22 cellular contexts compared by ENCODE assay signal in genomic region chr11:64890084-64890944, GRCh38. TPM values are rescaled to one million over a fixed set of nuclear protein-coding genes. Genes with fewer than 3 reads are reported as not detected.
DNase-seq lines count a peak whose midpoint lies in the region; FAIRE-seq and TF ChIP-seq lines count a peak whose summit lies in the region.
"Had no signal": no experiment of that assay in that cellular context is flagged by ENCODE, and none has a peak within 500 bp of the region (broad histone marks: within the 10 kb centered on the region; RNA-seq: fewer than 3 reads in every experiment).

No MANE protein-coding gene starts in this region.

- DNase-seq in ELF-1 (ENCODE audit: low read depth, low spot score) = peak; percentile 27
- peak; percentile 71 for DNase-seq in NCI-H446 treated with DMSO at 0.1 percent for 48 hours (lab: John Stamatoyannopoulos, UW)
- DNase-seq in epithelial cell of proximal tubule (ENCODE audit: low read depth) = no peak
- DNase-seq in small intestine = peak; percentile 45
- DNase-seq in midbrain (lab: John Stamatoyannopoulos, UW) = no peak
- DNase-seq in MG63 = no peak
- DNase-seq in activated CD4-positive, alpha-beta T cell treated with anti-CD3 and anti-CD28 coated beads, Interleukin-2, amount 10 ng/mL, durations not matched to agents 7 days and 5 days = no peak
- DNase-seq: amygdala; CD4-positive, alpha-beta memory T cell; gastrocnemius medialis; natural killer cell; NCI-H1436; thyroid gland had no signal

- no peak overlapping the region for H3K27ac Mint-ChIP-seq in activated CD4-positive, alpha-beta T cell treated with anti-CD3 and anti-CD28 coated beads, Interleukin-2, amount 10 ng/mL, durations not matched to agents 7 days and 5 days
- H3K27ac Mint-ChIP-seq: memory B cell; natural killer cell; stimulated activated effector memory CD8-positive, alpha-beta T cell treated with anti-CD3 and anti-CD28 coated beads, Interleukin-12 subunit alpha, Interleukin-12 subunit beta, amount 100 ng/mL, for 72 hours; T-helper 1 cell treated with Interleukin-12 subunit alpha and Interleukin-12 subunit beta and Interleukin-4 antibody, amounts not matched to agents 30 μg/mL and 1 μg/mL, for 36 hours had no signal

- WGBS in small intestine, 3 donors = 26 to 59% (median 39%) methylated on average over 10 of the region's 10 CpGs

- H3K4me1 ChIP-seq in small intestine (ENCODE audit: control insufficient read depth in 2 of 2, insufficient read depth in 1 of 2, low read depth in 1 of 2, low read length in 1 of 2) = peaks cover 0 to 1% of the 10 kb centered on the region in 2 donors

- POLR2A ChIA-PET in activated CD4-positive, alpha-beta T cell treated with anti-CD3 and anti-CD28 coated beads, Interleukin-2, amount 10 ng/mL, durations not matched to agents 7 days and 5 days (lab: Charles Lee) = no interaction called here

- FAIRE-seq in small intestine (lab: Jason Lieb, UNC) = no peak
- FAIRE-seq: keratinocyte, RCC 7860 had no signal

- H3K9me3 ChIP-seq in small intestine (ENCODE audit: control insufficient read depth, low read depth) (no peaks in the 10 kb centered on the region), MG63 (no peaks in the 10 kb centered on the region)
- H3K9me3 ChIP-seq: gastrocnemius medialis, thyroid gland had no signal

- peak overlapping the region; percentile 98 to 100 for H3K27ac ChIP-seq in small intestine (ENCODE audit: low read depth in 1 of 2, low read length in 1 of 2)
- H3K27ac ChIP-seq: gastrocnemius medialis, thyroid gland had no signal

- peaks cover 4% of the 10 kb centered on the region for H3K36me3 Mint-ChIP-seq in activated CD4-positive, alpha-beta T cell treated with anti-CD3 and anti-CD28 coated beads, Interleukin-2, amount 10 ng/mL, durations not matched to agents 7 days and 5 days (ENCODE audit: low read depth)
- H3K36me3 Mint-ChIP-seq: memory B cell, natural killer cell had no signal

- no peak for TF ChIP-seq CTCF in epithelial cell of proximal tubule (conservative IDR thresholded peaks at IDR 0.05; ENCODE audit: low read depth, low read length)

- CTCF ChIA-PET in activated CD4-positive, alpha-beta T cell treated with anti-CD3 and anti-CD28 coated beads, Interleukin-2, amount 10 ng/mL, durations not matched to agents 7 days and 5 days (lab: Charles Lee) = interaction anchor here (0.8 to 29.3 kb wide), 3 partner anchors 8 to 35 kb away, joined by 3 to 732 read pairs (median 4); partner anchors contain the start of gene CDC42BPG

- peaks cover 30% of the 10 kb centered on the region for H3K4me1 Mint-ChIP-seq in activated CD4-positive, alpha-beta T cell treated with anti-CD3 and anti-CD28 coated beads, Interleukin-2, amount 10 ng/mL, durations not matched to agents 7 days and 5 days

- no peaks in the 10 kb centered on the region for H3K27me3 Mint-ChIP-seq in activated CD4-positive, alpha-beta T cell treated with anti-CD3 and anti-CD28 coated beads, Interleukin-2, amount 10 ng/mL, durations not matched to agents 7 days and 5 days
- H3K27me3 Mint-ChIP-seq: CD4-positive, alpha-beta memory T cell; memory B cell had no signal

- H3K4me3 Mint-ChIP-seq in activated CD4-positive, alpha-beta T cell treated with anti-CD3 and anti-CD28 coated beads, Interleukin-2, amount 10 ng/mL, durations not matched to agents 7 days and 5 days = no peak overlapping the region
- H3K4me3 Mint-ChIP-seq: CD4-positive, alpha-beta memory T cell; memory B cell; natural killer cell; stimulated activated effector memory CD8-positive, alpha-beta T cell treated with anti-CD3 and anti-CD28 coated beads, Interleukin-12 subunit alpha, Interleukin-12 subunit beta, amount 100 ng/mL, for 72 hours; T-helper 1 cell treated with Interleukin-12 subunit alpha and Interleukin-12 subunit beta and Interleukin-4 antibody, amounts not matched to agents 30 μg/mL and 1 μg/mL, for 36 hours had no signal

- H3K36me3 ChIP-seq in small intestine (ENCODE audit: control insufficient read depth in 2 of 2, insufficient read depth in 2 of 2, low read length in 2 of 2) = peaks cover 0 to 9% of the 10 kb centered on the region in 2 donors
- H3K36me3 ChIP-seq in MG63 = no peaks in the 10 kb centered on the region
- H3K36me3 ChIP-seq: thyroid gland had no signal

- peak overlapping the region; percentile 77 for H3K4me3 ChIP-seq in epithelial cell of proximal tubule (ENCODE audit: low read depth, low read length)
- H3K4me3 ChIP-seq in small intestine (ENCODE audit: low read depth in 1 of 2, low read length in 2 of 2) = peak overlapping the region; percentile 55 to 89
- no peak overlapping the region for H3K4me3 ChIP-seq in MG63
- H3K4me3 ChIP-seq: dorsolateral prefrontal cortex, gastrocnemius medialis, thyroid gland had no signal

- H3K9me3 Mint-ChIP-seq in activated CD4-positive, alpha-beta T cell treated with anti-CD3 and anti-CD28 coated beads, Interleukin-2, amount 10 ng/mL, durations not matched to agents 7 days and 5 days = no peaks in the 10 kb centered on the region
- H3K9me3 Mint-ChIP-seq: memory B cell; natural killer cell; stimulated activated effector memory CD8-positive, alpha-beta T cell treated with anti-CD3 and anti-CD28 coated beads, Interleukin-12 subunit alpha, Interleukin-12 subunit beta, amount 100 ng/mL, for 72 hours; T-helper 1 cell treated with Interleukin-12 subunit alpha and Interleukin-12 subunit beta and Interleukin-4 antibody, amounts not matched to agents 30 μg/mL and 1 μg/mL, for 36 hours had no signal

- no peaks in the 10 kb centered on the region for H3K27me3 ChIP-seq in small intestine (ENCODE audit: control insufficient read depth in 2 of 2, insufficient read depth in 2 of 2, low read length in 2 of 2)
- no peaks in the 10 kb centered on the region for H3K27me3 ChIP-seq in MG63
- H3K27me3 ChIP-seq: dorsolateral prefrontal cortex, gastrocnemius medialis, thyroid gland had no signal

RNA-seq across cellular contexts. Expression of gene EHD1, which starts 11.9 kb away (rescaled TPM):
- 82.7 and 93.4 TPM in 2 replicates for total RNA-seq in epithelial cell of proximal tubule
- 10 to 100 TPM; 31.3 to 35.9 (median 33.1) TPM for polyA plus RNA-seq in small intestine
- total RNA-seq in MG63 (2014; rRNA removed; shearing (Covaris generic); ENCODE audit: low replicate concordance) = 62.9 and 64.8 TPM in 2 replicates
- 100 to 1,000 TPM; 131 to 149 TPM for total RNA-seq in activated CD4-positive, alpha-beta T cell treated with anti-CD3 and anti-CD28 coated beads, Interleukin-2, amount 10 ng/mL, durations not matched to agents 7 days and 5 days

RNA-seq across cellular contexts. Expression of gene ATG2A, which starts 26.7 kb away (rescaled TPM):
- 22.4 and 25.8 TPM in 2 replicates for total RNA-seq in epithelial cell of proximal tubule
- 10 to 100 TPM; 18.0 to 35.7 (median 28.2) TPM for polyA plus RNA-seq in small intestine
- total RNA-seq in MG63 (2014; rRNA removed; shearing (Covaris generic); ENCODE audit: low replicate concordance) = 4.6 and 18.6 TPM in 2 replicates
- 10 to 100 TPM; 23.0 to 25.7 TPM for total RNA-seq in activated CD4-positive, alpha-beta T cell treated with anti-CD3 and anti-CD28 coated beads, Interleukin-2, amount 10 ng/mL, durations not matched to agents 7 days and 5 days

RNA-seq across cellular contexts. Expression of gene PPP2R5B, which starts 34.2 kb away (rescaled TPM):
- total RNA-seq in epithelial cell of proximal tubule = 16.8 and 32.9 TPM in 2 replicates
- 10 to 100 TPM; 13.2 to 15.9 (median 14.0) TPM for polyA plus RNA-seq in small intestine
- total RNA-seq in MG63 (2014; rRNA removed; shearing (Covaris generic); ENCODE audit: low replicate concordance) = 5.4 and 8.8 TPM in 2 replicates
- total RNA-seq in activated CD4-positive, alpha-beta T cell treated with anti-CD3 and anti-CD28 coated beads, Interleukin-2, amount 10 ng/mL, durations not matched to agents 7 days and 5 days = 10 to 100 TPM; 12.0 to 13.7 TPM

RNA-seq across cellular contexts. Expression of gene GPHA2, which starts 45.4 kb away (rescaled TPM):
- total RNA-seq in epithelial cell of proximal tubule = not detected in 2 replicates
- under 1 TPM in 1 of 3 donors, not detected in 2; 0.13 TPM for polyA plus RNA-seq in small intestine
- total RNA-seq in MG63 (2014; rRNA removed; shearing (Covaris generic); ENCODE audit: low replicate concordance) = not detected in 2 replicates
- not detected for total RNA-seq in activated CD4-positive, alpha-beta T cell treated with anti-CD3 and anti-CD28 coated beads, Interleukin-2, amount 10 ng/mL, durations not matched to agents 7 days and 5 days
- total RNA-seq: cardiac septum, gastrocnemius medialis, natural killer cell, SK-MEL-5 had no signal
- polyA plus RNA-seq: CD4-positive, alpha-beta memory T cell; esophagus had no signal

RNA-seq across cellular contexts. Expression of gene CDC42BPG, which starts 45.9 kb away (rescaled TPM):
- total RNA-seq in epithelial cell of proximal tubule = 4.6 and 8.9 TPM in 2 replicates
- polyA plus RNA-seq in small intestine = 10 to 100 TPM; 12.1 to 36.5 (median 27.0) TPM
- total RNA-seq in MG63 (2014; rRNA removed; shearing (Covaris generic); ENCODE audit: low replicate concordance) = 0.07 and 0.36 TPM in 2 replicates
- total RNA-seq in activated CD4-positive, alpha-beta T cell treated with anti-CD3 and anti-CD28 coated beads, Interleukin-2, amount 10 ng/mL, durations not matched to agents 7 days and 5 days = 1 to 10 TPM in 1 of 2 experiments, under 1 TPM in 1; 0.42 to 1.3 TPM

Comparison
In these comparisons a context has a peak if more than half of its experiments do, and no peak if none do; other contexts are left out.
1. DNase-seq: peak in ELF-1 (single experiment), NCI-H446 treated with DMSO at 0.1 percent for 48 hours (single experiment) and small intestine (single experiment); none in epithelial cell of proximal tubule (single experiment), midbrain (single experiment), MG63 (single experiment) and activated CD4-positive, alpha-beta T cell treated with anti-CD3 and anti-CD28 coated beads, Interleukin-2, amount 10 ng/mL, durations not matched to agents 7 days and 5 days (single experiment).